Comparison of ENCODE assay signal across 1 cellular context in the genomic region with DNA sequence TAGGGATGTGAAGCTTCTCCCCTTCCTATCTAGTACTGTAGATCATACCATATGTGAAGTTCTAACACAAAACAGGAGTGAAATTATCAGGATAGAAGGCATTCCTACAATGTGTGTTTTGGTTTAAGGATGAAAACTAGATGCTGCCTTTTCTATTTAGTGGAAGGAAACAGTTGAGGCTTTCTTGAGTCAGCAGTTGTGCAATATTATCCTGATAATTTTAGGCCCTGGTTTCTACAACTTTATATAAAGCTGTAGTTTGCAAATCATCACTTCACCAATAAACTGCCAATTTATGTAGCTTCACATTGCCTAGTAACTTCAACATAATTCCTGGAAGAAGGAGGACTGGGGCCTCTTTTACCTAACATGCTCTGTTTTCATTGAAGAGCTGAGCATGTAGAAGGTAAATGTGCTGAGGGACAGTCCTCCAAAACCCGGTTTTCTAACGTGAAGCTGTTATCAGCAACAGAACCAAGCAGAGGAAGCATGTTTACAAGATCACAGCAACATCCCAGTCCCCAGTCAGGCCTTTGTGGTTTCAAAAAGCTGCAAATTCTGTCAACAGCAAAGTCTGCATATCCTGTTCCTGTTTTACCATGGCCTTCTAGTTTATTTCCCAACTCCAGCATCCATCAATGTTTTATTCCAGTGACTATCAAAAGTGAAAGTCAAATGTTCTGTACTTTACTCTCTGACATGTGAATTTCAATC.
TF ChIP-seq lines count a peak whose summit lies in the region.

No MANE protein-coding gene starts in this region.

TF ChIP-seq in K562, 482 proteins besides CTCF, POLR2A, EP300 and RAD21 (continued from another document and continues in another):
- TF ChIP-seq, protein P1, sequence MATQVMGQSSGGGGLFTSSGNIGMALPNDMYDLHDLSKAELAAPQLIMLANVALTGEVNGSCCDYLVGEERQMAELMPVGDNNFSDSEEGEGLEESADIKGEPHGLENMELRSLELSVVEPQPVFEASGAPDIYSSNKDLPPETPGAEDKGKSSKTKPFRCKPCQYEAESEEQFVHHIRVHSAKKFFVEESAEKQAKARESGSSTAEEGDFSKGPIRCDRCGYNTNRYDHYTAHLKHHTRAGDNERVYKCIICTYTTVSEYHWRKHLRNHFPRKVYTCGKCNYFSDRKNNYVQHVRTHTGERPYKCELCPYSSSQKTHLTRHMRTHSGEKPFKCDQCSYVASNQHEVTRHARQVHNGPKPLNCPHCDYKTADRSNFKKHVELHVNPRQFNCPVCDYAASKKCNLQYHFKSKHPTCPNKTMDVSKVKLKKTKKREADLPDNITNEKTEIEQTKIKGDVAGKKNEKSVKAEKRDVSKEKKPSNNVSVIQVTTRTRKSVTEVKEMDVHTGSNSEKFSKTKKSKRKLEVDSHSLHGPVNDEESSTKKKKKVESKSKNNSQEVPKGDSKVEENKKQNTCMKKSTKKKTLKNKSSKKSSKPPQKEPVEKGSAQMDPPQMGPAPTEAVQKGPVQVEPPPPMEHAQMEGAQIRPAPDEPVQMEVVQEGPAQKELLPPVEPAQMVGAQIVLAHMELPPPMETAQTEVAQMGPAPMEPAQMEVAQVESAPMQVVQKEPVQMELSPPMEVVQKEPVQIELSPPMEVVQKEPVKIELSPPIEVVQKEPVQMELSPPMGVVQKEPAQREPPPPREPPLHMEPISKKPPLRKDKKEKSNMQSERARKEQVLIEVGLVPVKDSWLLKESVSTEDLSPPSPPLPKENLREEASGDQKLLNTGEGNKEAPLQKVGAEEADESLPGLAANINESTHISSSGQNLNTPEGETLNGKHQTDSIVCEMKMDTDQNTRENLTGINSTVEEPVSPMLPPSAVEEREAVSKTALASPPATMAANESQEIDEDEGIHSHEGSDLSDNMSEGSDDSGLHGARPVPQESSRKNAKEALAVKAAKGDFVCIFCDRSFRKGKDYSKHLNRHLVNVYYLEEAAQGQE (CRISPR knock-in tag; IDR thresholded peaks at IDR 0.05; ENCODE audit: low read depth) = no peak
- TF ChIP-seq ARID1B (IDR thresholded peaks at IDR 0.05) (peak; percentile 74), MXI1 (IDR thresholded peaks at IDR 0.05; ENCODE audit: low read depth, low read length) (no peak), ZBED1 (IDR thresholded peaks at IDR 0.05) (no peak), NCOR1 (IDR thresholded peaks at IDR 0.05) (peak; percentile 34; the same call in 1 of the 2 replicates), SPI1 (IDR thresholded peaks at IDR 0.05; ENCODE audit: borderline replicate concordance, low read depth, low read length) (peak; percentile 73; the same call in 1 of the 2 replicates), CREB3L1 (IDR thresholded peaks at IDR 0.05; ENCODE audit: borderline replicate concordance, low read depth) (no peak), TAL1 (IDR thresholded peaks at IDR 0.05) (peak; percentile 60), GATA2 (CRISPR knock-in tag; IDR thresholded peaks at IDR 0.05) (peak; percentile 38; the same call in 1 of the 2 replicates), MYBL2 (IDR thresholded peaks at IDR 0.05; ENCODE audit: low read depth) (no peak), MYBL2 (CRISPR knock-in tag; IDR thresholded peaks at IDR 0.05; ENCODE audit: borderline replicate concordance) (no peak), ZNF282 (CRISPR knock-in tag; IDR thresholded peaks at IDR 0.05) (no peak), TARDBP (IDR thresholded peaks at IDR 0.05) (no peak), MEIS2 (IDR thresholded peaks at IDR 0.05; ENCODE audit: partially characterized antibody) (peak; percentile 76), TRIM24 (IDR thresholded peaks at IDR 0.05) (no peak; a peak in 1 of 4 replicates), MYNN (IDR thresholded peaks at IDR 0.05) (no peak), MYNN (CRISPR knock-in tag; IDR thresholded peaks at IDR 0.05) (no peak), SAFB2 (IDR thresholded peaks at IDR 0.05; ENCODE audit: borderline replicate concordance, low read depth, low read length, severe bottlenecking) (no peak), ZNF507 (tag; conservative IDR thresholded peaks at IDR 0.05) (no peak), KDM4B (IDR thresholded peaks at IDR 0.05; ENCODE audit: borderline replicate concordance in 2 of 2, low read depth in 1 of 2) (no peak), ARID3A (IDR thresholded peaks at IDR 0.05; ENCODE audit: borderline replicate concordance, low read depth, low read length) (no peak), ZNF445 (CRISPR knock-in tag; IDR thresholded peaks at IDR 0.05; ENCODE audit: low read depth) (no peak), ZNF408 (CRISPR knock-in tag; IDR thresholded peaks at IDR 0.05; ENCODE audit: low read depth) (no peak), SMAD3 (CRISPR knock-in tag; conservative IDR thresholded peaks at IDR 0.05) (no peak), SUPT5H (IDR thresholded peaks at IDR 0.05) (no peak), CEBPB (tag; IDR thresholded peaks at IDR 0.05) (peak; percentile 87), ESRRA (IDR thresholded peaks at IDR 0.05; ENCODE audit: borderline replicate concordance, low read depth) (peak; percentile 45; the same call in 1 of the 2 replicates), ZNF143 (CRISPR knock-in tag; IDR thresholded peaks at IDR 0.05) (no peak), CXXC5 (CRISPR knock-in tag; IDR thresholded peaks at IDR 0.05) (peak; percentile 47; the same call in 1 of the 2 replicates), HIVEP1 (CRISPR knock-in tag; IDR thresholded peaks at IDR 0.05) (no peak), L3MBTL2 (IDR thresholded peaks at IDR 0.05) (0 out of 2 replicates have a peak, but pooled peaks have one; percentile 12), ZNF76 (CRISPR knock-in tag; IDR thresholded peaks at IDR 0.05; ENCODE audit: borderline replicate concordance) (no peak), CHD7 (IDR thresholded peaks at IDR 0.05; ENCODE audit: low read depth, low read length) (no peak), CHD2 (IDR thresholded peaks at IDR 0.05; ENCODE audit: low read depth, low read length) (no peak), OTX1 (CRISPR knock-in tag; IDR thresholded peaks at IDR 0.05) (no peak)
- TF ChIP-seq, protein P2, sequence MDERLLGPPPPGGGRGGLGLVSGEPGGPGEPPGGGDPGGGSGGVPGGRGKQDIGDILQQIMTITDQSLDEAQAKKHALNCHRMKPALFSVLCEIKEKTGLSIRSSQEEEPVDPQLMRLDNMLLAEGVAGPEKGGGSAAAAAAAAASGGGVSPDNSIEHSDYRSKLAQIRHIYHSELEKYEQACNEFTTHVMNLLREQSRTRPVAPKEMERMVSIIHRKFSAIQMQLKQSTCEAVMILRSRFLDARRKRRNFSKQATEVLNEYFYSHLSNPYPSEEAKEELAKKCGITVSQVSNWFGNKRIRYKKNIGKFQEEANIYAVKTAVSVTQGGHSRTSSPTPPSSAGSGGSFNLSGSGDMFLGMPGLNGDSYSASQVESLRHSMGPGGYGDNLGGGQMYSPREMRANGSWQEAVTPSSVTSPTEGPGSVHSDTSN (CRISPR knock-in tag; IDR thresholded peaks at IDR 0.05; ENCODE audit: low read depth) = no peak
- TF ChIP-seq, protein P2 (tag; conservative IDR thresholded peaks at IDR 0.05; ENCODE audit: low read depth) = peak; percentile 34; the same call in 1 of the 2 replicates
- TF ChIP-seq, protein P3, sequence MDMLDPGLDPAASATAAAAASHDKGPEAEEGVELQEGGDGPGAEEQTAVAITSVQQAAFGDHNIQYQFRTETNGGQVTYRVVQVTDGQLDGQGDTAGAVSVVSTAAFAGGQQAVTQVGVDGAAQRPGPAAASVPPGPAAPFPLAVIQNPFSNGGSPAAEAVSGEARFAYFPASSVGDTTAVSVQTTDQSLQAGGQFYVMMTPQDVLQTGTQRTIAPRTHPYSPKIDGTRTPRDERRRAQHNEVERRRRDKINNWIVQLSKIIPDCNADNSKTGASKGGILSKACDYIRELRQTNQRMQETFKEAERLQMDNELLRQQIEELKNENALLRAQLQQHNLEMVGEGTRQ (CRISPR knock-in tag; IDR thresholded peaks at IDR 0.05) = no peak
